15 cellular contexts compared by ENCODE assay signal in genomic region chr1:59155326-59155725, GRCh38.
"Had no signal": no experiment of that assay in that cellular context is flagged by ENCODE, and none has a peak within 500 bp of the region (broad histone marks: within the 10 kb centered on the region; RNA-seq: fewer than 3 reads in every experiment).

No MANE protein-coding gene starts in this region.

- H3K4me1 ChIP-seq: colonic mucosa, right lobe of liver had no signal

- H3K4me3 Mint-ChIP-seq: activated naive CD8-positive, alpha-beta T cell treated with anti-CD3 and anti-CD28 coated beads, Interleukin-2, amount 50 U/mL, for 24 hours; naive thymus-derived CD8-positive, alpha-beta T cell had no signal

- ATAC-seq: activated naive CD8-positive, alpha-beta T cell treated with anti-CD3 and anti-CD28 coated beads, Interleukin-2, amount 50 U/mL, for 24 hours; naive thymus-derived CD8-positive, alpha-beta T cell; stimulated activated naive CD8-positive, alpha-beta T cell treated with anti-CD3 and anti-CD28 coated beads, Interleukin-15, Interleukin-2, amounts not matched to agents 100 U/mL and 50 U/mL, for 24 hours had no signal

- H3K27me3 Mint-ChIP-seq: activated naive CD8-positive, alpha-beta T cell treated with anti-CD3 and anti-CD28 coated beads, Interleukin-2, amount 50 U/mL, for 24 hours had no signal

- H3K27ac Mint-ChIP-seq: activated naive CD8-positive, alpha-beta T cell treated with anti-CD3 and anti-CD28 coated beads, Interleukin-2, amount 50 U/mL, for 24 hours; naive thymus-derived CD8-positive, alpha-beta T cell; progenitor cell of endocrine pancreas had no signal

- DNase-seq: activated CD4-positive, alpha-beta T cell treated with anti-CD3 and anti-CD28 coated beads for 4 hours; activated naive CD4-positive, alpha-beta T cell treated with Interleukin-2 at 50 U/mL for 16 hours; activated naive CD8-positive, alpha-beta T cell treated with anti-CD3 and anti-CD28 coated beads, Interleukin-2, amount 50 U/mL, for 24 hours; colonic mucosa; effector CD4-positive, alpha-beta T cell; naive thymus-derived CD8-positive, alpha-beta T cell; nucleus accumbens; right lobe of liver; stimulated activated CD4-positive, alpha-beta T cell treated with anti-CD3 and anti-CD28 coated beads, Interleukin-12 subunit alpha, Interleukin-12 subunit beta, amount 100 ng/mL, for 4 hours; stimulated activated CD4-positive, alpha-beta T cell treated with anti-CD3 and anti-CD28 coated beads, Interleukin-2, amount 100 ng/mL, for 48 hours; stimulated activated naive CD8-positive, alpha-beta T cell treated with anti-CD3 and anti-CD28 coated beads, Interleukin-15, Interleukin-2, amounts not matched to agents 100 U/mL and 50 U/mL, for 24 hours; T-helper 1 cell had no signal

- H3K27me3 ChIP-seq: colonic mucosa, right lobe of liver, testis had no signal

- H3K9me3 ChIP-seq: colonic mucosa, testis had no signal

- H3K36me3 ChIP-seq: colonic mucosa, right lobe of liver had no signal

- H3K4me3 ChIP-seq: colonic mucosa, right lobe of liver, testis had no signal

- H3K27ac ChIP-seq: colonic mucosa, right lobe of liver, testis, VCaP had no signal
